ENCODE assay signal across 9 cellular contexts in the genomic region with DNA sequence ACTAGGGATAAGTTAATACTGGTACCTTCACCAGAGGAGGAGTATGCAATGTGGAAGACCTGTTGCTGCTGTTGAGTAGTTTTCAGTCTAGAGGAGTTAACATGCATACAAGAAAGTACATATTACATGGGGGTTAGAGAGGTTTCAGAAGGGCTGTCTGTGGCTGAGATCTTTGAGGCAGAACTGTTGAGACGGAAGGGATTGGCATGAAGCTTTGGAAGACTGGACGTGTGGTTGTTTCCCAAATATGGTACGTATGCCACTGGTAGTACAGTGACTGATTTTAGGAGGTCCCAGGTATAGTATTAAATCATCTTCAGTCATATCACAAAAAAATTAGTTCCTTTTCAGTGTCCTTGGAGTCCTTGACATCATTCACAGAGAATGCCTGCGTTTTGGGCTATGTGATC. TPM values are rescaled to one million over a fixed set of nuclear protein-coding genes. Genes with fewer than 3 reads are reported as not detected.
DNase-seq lines count a peak whose midpoint lies in the region; ATAC-seq, FAIRE-seq and TF ChIP-seq lines count a peak whose summit lies in the region.
"Had no signal": no experiment of that assay in that cellular context is flagged by ENCODE, and none has a peak within 500 bp of the region (broad histone marks: within the 10 kb centered on the region; RNA-seq: fewer than 3 reads in every experiment).

No MANE protein-coding gene starts in this region.

- H3K36me3 ChIP-seq in neutrophil: peaks cover 3% of the 10 kb centered on the region

- no peaks in the 10 kb centered on the region for H3K9me3 Mint-ChIP-seq in activated CD4-positive, alpha-beta T cell treated with anti-CD3 and anti-CD28 coated beads, Interleukin-2, amount 10 ng/mL, durations not matched to agents 24 days and 14 days

- H3K27me3 Mint-ChIP-seq in activated CD4-positive, alpha-beta T cell treated with anti-CD3 and anti-CD28 coated beads, Interleukin-2, amount 10 ng/mL, durations not matched to agents 24 days and 14 days: no peaks in the 10 kb centered on the region

- H3K27me3 ChIP-seq in neutrophil: no peaks in the 10 kb centered on the region

- no peaks in the 10 kb centered on the region for H3K9me3 ChIP-seq in neutrophil

- peak overlapping the region; percentile 43 for H3K27ac ChIP-seq in neutrophil

- DNase-seq in activated CD4-positive, alpha-beta T cell treated with anti-CD3 and anti-CD28 coated beads, Interleukin-2, amount 10 ng/mL, durations not matched to agents 24 days and 14 days: no peak
- no peak for DNase-seq in activated CD4-positive, alpha-beta T cell treated with anti-CD3 and anti-CD28 coated beads, Interleukin-2, amount 50 U/mL, for 4 hours
- no peak for DNase-seq in frontal cortex (ENCODE audit: low spot score in 2 of 2)
- DNase-seq in SIG-M5 (lab: John Stamatoyannopoulos, UW): no peak
- DNase-seq in NOMO-1 treated with dmso at 0.1 percent for 144 hours (lab: John Stamatoyannopoulos, UW; ENCODE audit: unreplicated experiment): no peak

- H3K36me3 Mint-ChIP-seq in activated CD4-positive, alpha-beta T cell treated with anti-CD3 and anti-CD28 coated beads, Interleukin-2, amount 10 ng/mL, durations not matched to agents 24 days and 14 days (ENCODE audit: low read depth): peaks cover 66% of the 10 kb centered on the region

- intact Hi-C loops in activated CD4-positive, alpha-beta T cell treated with anti-CD3 and anti-CD28 coated beads, Interleukin-2, amount 10 ng/mL, durations not matched to agents 24 days and 14 days (cut with micrococcal nuclease): no loop called here

- H3K4me3 Mint-ChIP-seq in activated CD4-positive, alpha-beta T cell treated with anti-CD3 and anti-CD28 coated beads, Interleukin-2, amount 10 ng/mL, durations not matched to agents 24 days and 14 days: no peak overlapping the region
- H3K4me3 Mint-ChIP-seq: mesothelial cell of epicardium had no signal

- no peak overlapping the region for H3K4me3 ChIP-seq in neutrophil (ENCODE audit: low read depth in 1 of 2, low read length in 1 of 2)

- no peak for FAIRE-seq in frontal cortex (lab: Jason Lieb, UNC)

- no peak for TF ChIP-seq CTCF in neutrophil (IDR thresholded peaks at IDR 0.05)

- ATAC-seq in GM21723 (IDR thresholded peaks at IDR 0.05; ENCODE audit: unreplicated experiment): peak; percentile 47
- peak; percentile 69 for ATAC-seq in HG03354 (IDR thresholded peaks at IDR 0.05; ENCODE audit: poor library complexity, severe bottlenecking, unreplicated experiment)

- peaks cover 2 to 20% of the 10 kb centered on the region in 2 experiments for H3K4me1 ChIP-seq in neutrophil (ENCODE audit: control insufficient read depth in 1 of 2, insufficient read depth in 1 of 2, low read depth in 1 of 2, low read length in 1 of 2)

- H3K27ac Mint-ChIP-seq in activated CD4-positive, alpha-beta T cell treated with anti-CD3 and anti-CD28 coated beads, Interleukin-2, amount 10 ng/mL, durations not matched to agents 24 days and 14 days: peak overlapping the region; percentile 1
- H3K27ac Mint-ChIP-seq: mesothelial cell of epicardium had no signal

- peaks cover 50% of the 10 kb centered on the region for H3K4me1 Mint-ChIP-seq in activated CD4-positive, alpha-beta T cell treated with anti-CD3 and anti-CD28 coated beads, Interleukin-2, amount 10 ng/mL, durations not matched to agents 24 days and 14 days

RNA-seq across cellular contexts. Expression of a gene that starts 17.6 kb away (rescaled TPM):
- 188 and 193 TPM in 2 replicates for total RNA-seq in activated CD4-positive, alpha-beta T cell treated with anti-CD3 and anti-CD28 coated beads, Interleukin-2, amount 10 ng/mL, durations not matched to agents 24 days and 14 days
- total RNA-seq in frontal cortex: 2.9 TPM

Comparison
In these comparisons a context has a peak if more than half of its experiments do, and no peak if none do; other contexts are left out.
1. RNA of a gene that starts 17.6 kb away (total RNA-seq): 188 to 193 TPM in activated CD4-positive, alpha-beta T cell treated with anti-CD3 and anti-CD28 coated beads, Interleukin-2, amount 10 ng/mL, durations not matched to agents 24 days and 14 days; 2.9 TPM in frontal cortex (single experiment); every median in the first group is over 10 times any median in the second.